In the genomic region with DNA sequence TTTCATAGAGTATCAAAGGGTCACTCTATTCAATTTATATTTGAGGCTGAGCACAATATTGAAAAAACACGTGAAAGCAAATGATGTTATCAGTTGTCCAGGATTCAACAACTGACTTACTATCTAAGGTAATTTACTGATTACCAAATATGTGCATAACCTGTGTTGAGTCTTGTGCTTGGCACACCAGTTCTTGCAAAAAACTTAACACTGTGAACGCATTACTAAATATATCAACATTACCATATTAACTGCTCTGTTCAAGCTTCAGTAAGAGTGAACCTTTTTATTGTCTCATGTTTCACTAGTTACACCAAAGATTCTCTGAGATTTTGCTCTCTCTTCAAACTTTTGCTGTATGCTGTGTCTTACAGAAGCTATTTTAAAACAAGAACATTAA, we compare ENCODE assay signal across 34 cellular contexts. TPM values are rescaled to one million over a fixed set of nuclear protein-coding genes. Genes with fewer than 3 reads are reported as not detected.
"Had no signal": no experiment of that assay in that cellular context is flagged by ENCODE, and none has a peak within 500 bp of the region (broad histone marks: within the 10 kb centered on the region; RNA-seq: fewer than 3 reads in every experiment).

No MANE protein-coding gene starts in this region.

- H3K36me3 Mint-ChIP-seq: activated naive CD8-positive, alpha-beta T cell had no signal

- H3K36me3 ChIP-seq: brain microvascular endothelial cell, esophagus muscularis mucosa, gastroesophageal sphincter, WERI-Rb-1 had no signal

- H3K4me3 Mint-ChIP-seq: activated B cell treated with CpG ODN at 0.5 μM for 24 hours; activated CD8-positive, alpha-beta T cell treated with anti-CD3 and anti-CD28 coated beads for 36 hours; activated naive CD8-positive, alpha-beta T cell; activated T-cell treated with anti-CD3 and anti-CD28 coated beads, Interleukin-2, amount 50 U/mL, for 4 hours; activated T-helper 17 cell treated with anti-CD3 and anti-CD28 coated beads, Interleukin-2, amount 50 U/mL, for 72 hours; effector memory CD8-positive, alpha-beta T cell; T-helper 17 cell; T-helper 2 cell treated with Interferon-gamma antibody and Interleukin-4, amounts not matched to agents 5 μg/mL and 100 μg/mL, for 36 hours had no signal

- H3K4me3 ChIP-seq: esophagus muscularis mucosa, gastroesophageal sphincter had no signal

- H3K27ac Mint-ChIP-seq: activated B cell treated with CpG ODN at 0.5 μM for 24 hours; activated CD8-positive, alpha-beta T cell treated with anti-CD3 and anti-CD28 coated beads for 36 hours; activated naive CD8-positive, alpha-beta T cell; activated T-helper 17 cell treated with anti-CD3 and anti-CD28 coated beads, Interleukin-2, amount 50 U/mL, for 72 hours; effector memory CD8-positive, alpha-beta T cell; T-helper 17 cell; T-helper 2 cell treated with Interferon-gamma antibody and Interleukin-4, amounts not matched to agents 5 μg/mL and 100 μg/mL, for 36 hours had no signal

- H3K9me3 Mint-ChIP-seq: activated T-cell treated with anti-CD3 and anti-CD28 coated beads, Interleukin-2, amount 50 U/mL, for 4 hours; activated T-helper 17 cell treated with anti-CD3 and anti-CD28 coated beads, Interleukin-2, amount 50 U/mL, for 72 hours; T-helper 2 cell treated with Interferon-gamma antibody and Interleukin-4, amounts not matched to agents 5 μg/mL and 100 μg/mL, for 36 hours had no signal

- H3K4me1 ChIP-seq: foreskin keratinocyte had no signal

- H3K27me3 Mint-ChIP-seq: activated B cell treated with CpG ODN at 0.5 μM for 24 hours; activated CD8-positive, alpha-beta T cell treated with anti-CD3 and anti-CD28 coated beads for 36 hours; activated naive CD8-positive, alpha-beta T cell; activated T-helper 17 cell treated with anti-CD3 and anti-CD28 coated beads, Interleukin-2, amount 50 U/mL, for 72 hours; effector memory CD8-positive, alpha-beta T cell; T-helper 17 cell had no signal

- H3K27me3 ChIP-seq: brain microvascular endothelial cell, esophagus muscularis mucosa, foreskin keratinocyte, gastroesophageal sphincter had no signal

- FAIRE-seq: astrocyte, bronchial epithelial cell, colon had no signal

- ATAC-seq: activated CD4-positive, CD25-positive, alpha-beta regulatory T cell treated with anti-CD3 and anti-CD28 coated beads, Interleukin-2, amount 50 U/mL, for 24 hours; activated CD8-positive, alpha-beta T cell treated with anti-CD3 and anti-CD28 coated beads for 36 hours; activated T-cell treated with anti-CD3 and anti-CD28 coated beads, Interleukin-2, amount 50 U/mL, for 4 hours; activated T-helper 17 cell treated with anti-CD3 and anti-CD28 coated beads, Interleukin-2, amount 50 U/mL, for 72 hours; effector memory CD8-positive, alpha-beta T cell; foreskin keratinocyte; gastroesophageal sphincter; T-helper 17 cell had no signal

- DNase-seq: activated B cell treated with CpG ODN at 0.5 μM for 24 hours; activated CD4-positive, alpha-beta T cell treated with anti-CD3 and anti-CD28 coated beads for 48 hours; activated CD4-positive, alpha-beta T cell treated with anti-CD3 and anti-CD28 coated beads, Interleukin-2, amount 50 U/mL, for 1 hour; activated CD4-positive, alpha-beta T cell treated with anti-CD3 and anti-CD28 coated beads, Interleukin-2, amount 50 U/mL, for 48 hours; activated CD8-positive, alpha-beta memory T cell treated with anti-CD3 and anti-CD28 coated beads for 24 hours; activated CD8-positive, alpha-beta T cell treated with anti-CD3 and anti-CD28 coated beads for 36 hours; activated effector memory CD4-positive, alpha-beta T cell treated with Interleukin-2 at 50 U/mL for 16 hours; activated gamma-delta T cell treated with Interleukin-2 at 50 U/mL for 16 hours; activated naive CD4-positive, alpha-beta T cell treated with anti-CD3 and anti-CD28 coated beads, Interleukin-2, amount 50 U/mL, for 16 hours; activated naive CD4-positive, alpha-beta T cell treated with Interleukin-2 at 50 U/mL for 16 hours; activated T-cell treated with anti-CD3 and anti-CD28 coated beads, Interleukin-2, amount 50 U/mL, for 4 hours; amniotic stem cell; anterior cingulate cortex; brain microvascular endothelial cell; caudate nucleus; cortex of kidney; dermis blood vessel endothelial cell; effector CD4-positive, alpha-beta T cell; effector memory CD8-positive, alpha-beta T cell; erythroblast; foreskin keratinocyte; T-helper 1 cell; T-helper 17 cell; T1000; WERI-Rb-1 had no signal

- H3K4me1 Mint-ChIP-seq: activated B cell treated with CpG ODN at 0.5 μM for 24 hours; activated T-helper 17 cell treated with anti-CD3 and anti-CD28 coated beads, Interleukin-2, amount 50 U/mL, for 72 hours; T-helper 17 cell had no signal

- H3K9me3 ChIP-seq: esophagus muscularis mucosa, gastroesophageal sphincter had no signal

- H3K27ac ChIP-seq: brain microvascular endothelial cell, esophagus muscularis mucosa, foreskin keratinocyte, gastroesophageal sphincter, WERI-Rb-1 had no signal

RNA-seq across cellular contexts. Expression of a gene that starts 38.4 kb away (rescaled TPM):
- total RNA-seq: activated B cell treated with CpG ODN at 0.5 μM for 24 hours; activated CD8-positive, alpha-beta T cell treated with anti-CD3 and anti-CD28 coated beads for 36 hours; activated T-helper 17 cell treated with anti-CD3 and anti-CD28 coated beads, Interleukin-2, amount 50 U/mL, for 72 hours; foreskin keratinocyte; T-helper 17 cell had no signal
- polyA plus RNA-seq: foreskin keratinocyte had no signal
